ENCODE assay signal across 19 cellular contexts in the genomic region with DNA sequence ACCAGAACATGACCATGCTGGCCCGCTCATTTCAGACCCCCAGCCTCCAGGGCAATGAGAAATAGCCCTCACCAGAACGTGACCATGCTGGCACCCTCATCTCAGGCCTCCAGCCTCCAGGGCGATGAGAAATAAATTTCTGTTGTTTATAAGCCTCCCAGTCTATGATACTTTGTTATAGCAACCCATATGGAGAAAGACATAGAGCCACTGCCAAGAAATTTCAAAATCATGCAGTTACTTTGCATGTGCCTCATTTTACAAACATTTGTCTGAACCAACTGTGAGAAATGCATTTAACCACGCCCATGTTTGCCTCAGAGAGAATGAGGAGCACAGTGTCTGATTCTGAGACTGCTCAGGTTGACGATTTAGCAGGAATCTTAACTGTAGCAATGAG. TPM values are rescaled to one million over a fixed set of nuclear protein-coding genes. Genes with fewer than 3 reads are reported as not detected.
DNase-seq lines count a peak whose midpoint lies in the region; FAIRE-seq and TF ChIP-seq lines count a peak whose summit lies in the region.
"Had no signal": no experiment of that assay in that cellular context is flagged by ENCODE, and none has a peak within 500 bp of the region (broad histone marks: within the 10 kb centered on the region; RNA-seq: fewer than 3 reads in every experiment).

No MANE protein-coding gene starts in this region.

- H3K9me3 Mint-ChIP-seq in type B pancreatic cell, result no peaks in the 10 kb centered on the region
- H3K9me3 Mint-ChIP-seq: activated CD4-positive, alpha-beta T cell treated with anti-CD3 and anti-CD28 coated beads, Interleukin-2, amount 10 ng/mL, durations not matched to agents 7 days and 5 days; CD4-positive, alpha-beta memory T cell had no signal

- H3K27ac ChIP-seq in SU-DHL-6 (ENCODE audit: low read depth, low read length) (peak overlapping the region; percentile 92), kidney (ENCODE audit: low read depth in 2 of 2, low read length in 2 of 2) (no peak overlapping the region), thyroid gland (no peak overlapping the region)
- H3K27ac ChIP-seq: dorsolateral prefrontal cortex, psoas muscle, upper lobe of left lung had no signal

- no peak for TF ChIP-seq POLR2A in thyroid gland (IDR thresholded peaks at IDR 0.05)

- H3K27me3 ChIP-seq in SU-DHL-6 (ENCODE audit: low read length), result no peaks in the 10 kb centered on the region
- H3K27me3 ChIP-seq in thyroid gland, result no peaks in the 10 kb centered on the region
- H3K27me3 ChIP-seq: dorsolateral prefrontal cortex, upper lobe of left lung had no signal

- H3K79me2 ChIP-seq in SU-DHL-6 (ENCODE audit: insufficient read depth, low read length), result peaks cover 65% of the 10 kb centered on the region

- peaks cover 16% of the 10 kb centered on the region; the same call in 1 of the 2 replicates for H3K36me3 ChIP-seq in SU-DHL-6 (ENCODE audit: low read length)
- no peaks in the 10 kb centered on the region for H3K36me3 ChIP-seq in kidney (ENCODE audit: control insufficient read depth in 1 of 2, insufficient read depth in 2 of 2, low read length in 2 of 2)
- H3K36me3 ChIP-seq in thyroid gland, result no peaks in the 10 kb centered on the region
- H3K36me3 ChIP-seq: upper lobe of left lung had no signal

- H3K4me3 ChIP-seq in SU-DHL-6 (ENCODE audit: insufficient read depth, low read length, poor library complexity, severe bottlenecking), result peak overlapping the region; percentile 46
- no peak overlapping the region for H3K4me3 ChIP-seq in fibroblast of pulmonary artery (replicated peaks; ENCODE audit: low read depth, low read length)
- no peak overlapping the region for H3K4me3 ChIP-seq in kidney (ENCODE audit: low read length in 2 of 2)
- H3K4me3 ChIP-seq in thyroid gland (replicated peaks in 1 of 3), result no peak overlapping the region
- H3K4me3 ChIP-seq: dorsolateral prefrontal cortex, psoas muscle, upper lobe of left lung had no signal

- TF ChIP-seq CTCF in SU-DHL-6 (IDR thresholded peaks at IDR 0.05; ENCODE audit: insufficient read depth, low read length, poor library complexity, severe bottlenecking), result no peak
- TF ChIP-seq CTCF in fibroblast of pulmonary artery (IDR thresholded peaks at IDR 0.05; ENCODE audit: low read length, missing control alignments), result no peak
- no peak for TF ChIP-seq CTCF in type B pancreatic cell (conservative IDR thresholded peaks at IDR 0.05)
- no peak for TF ChIP-seq CTCF in kidney (IDR thresholded peaks at IDR 0.05; ENCODE audit: borderline replicate concordance, extremely low read depth, insufficient read depth)
- TF ChIP-seq CTCF in thyroid gland (IDR thresholded peaks at IDR 0.05), result no peak

- H3K27ac Mint-ChIP-seq in type B pancreatic cell, result no peak overlapping the region
- H3K27ac Mint-ChIP-seq: activated CD4-positive, alpha-beta T cell treated with anti-CD3 and anti-CD28 coated beads, Interleukin-2, amount 10 ng/mL, durations not matched to agents 7 days and 5 days; CD4-positive, alpha-beta memory T cell had no signal

- intact Hi-C loops in kidney (cut with DNase I) (no loop called here), thyroid gland (cut with DNase I) (no loop called here)

- H3K9ac ChIP-seq in SU-DHL-6 (ENCODE audit: low read length) (peak overlapping the region; percentile 60), kidney (ENCODE audit: low read length in 2 of 2) (no peak overlapping the region)

- WGBS in thyroid gland, 2 donors, result 90% methylated on average over 5 of the region's 5 CpGs

- H3F3A ChIP-seq in SU-DHL-6 (ENCODE audit: insufficient read depth), result peaks cover 79% of the 10 kb centered on the region

- no peaks in the 10 kb centered on the region for H4K20me1 ChIP-seq in SU-DHL-6 (ENCODE audit: low read depth, low read length)

- no peaks in the 10 kb centered on the region for H3K9me2 ChIP-seq in SU-DHL-6 (replicated peaks; ENCODE audit: insufficient read depth, low read length)

- H3K27me3 Mint-ChIP-seq in type B pancreatic cell, result no peaks in the 10 kb centered on the region

- H3K4me3 Mint-ChIP-seq in type B pancreatic cell, result no peak overlapping the region
- H3K4me3 Mint-ChIP-seq: activated CD4-positive, alpha-beta T cell treated with anti-CD3 and anti-CD28 coated beads, Interleukin-2, amount 10 ng/mL, durations not matched to agents 7 days and 5 days; CD4-positive, alpha-beta memory T cell had no signal

- H3K36me3 Mint-ChIP-seq in type B pancreatic cell, result peaks cover 14% of the 10 kb centered on the region
- H3K36me3 Mint-ChIP-seq: CD4-positive, alpha-beta memory T cell had no signal

- DNase-seq in HS-5 (ENCODE audit: low read depth), result peak; percentile 65
- peak; percentile 30 for DNase-seq in fibroblast of pulmonary artery (ENCODE audit: low read depth)
- peak; percentile 83 for DNase-seq in stromal cell of bone marrow (ENCODE audit: low read depth)
- DNase-seq in type B pancreatic cell (ENCODE audit: extremely low spot score, unreplicated experiment), result no peak
- DNase-seq in kidney, result no peak
- no peak for DNase-seq in thyroid gland
- DNase-seq: activated CD4-positive, alpha-beta T cell treated with anti-CD3 and anti-CD28 coated beads, Interleukin-2, amount 10 ng/mL, durations not matched to agents 7 days and 5 days; CD4-positive, alpha-beta memory T cell; dorsolateral prefrontal cortex; KG1; kidney glomerular epithelial cell; NCI-H774; psoas muscle; SIG-M5; stimulated activated CD4-positive, alpha-beta T cell treated with anti-CD3 and anti-CD28 coated beads, Interleukin-1b, Interleukin-23, amount 100 ng/mL, for 48 hours; stimulated activated CD8-positive, alpha-beta memory T cell treated with anti-CD3 and anti-CD28 coated beads, Interleukin-4, amount 100 ng/mL, for 48 hours; T1000; upper lobe of left lung had no signal

- H3K4me1 Mint-ChIP-seq in type B pancreatic cell (ENCODE audit: unreplicated experiment), result peaks cover 7% of the 10 kb centered on the region
- H3K4me1 Mint-ChIP-seq: activated CD4-positive, alpha-beta T cell treated with anti-CD3 and anti-CD28 coated beads, Interleukin-2, amount 10 ng/mL, durations not matched to agents 7 days and 5 days; CD4-positive, alpha-beta memory T cell had no signal

- H2AFZ ChIP-seq in SU-DHL-6 (ENCODE audit: low read depth, low read length, severe bottlenecking), result no peak overlapping the region

- FAIRE-seq in kidney (lab: Jason Lieb, UNC), result no peak

- H3K4me2 ChIP-seq in SU-DHL-6 (ENCODE audit: low read depth, low read length, poor library complexity, severe bottlenecking), result peak overlapping the region; percentile 85

- H3K4me1 ChIP-seq in kidney (ENCODE audit: control insufficient read depth in 1 of 2, insufficient read depth in 1 of 2, low read depth in 1 of 2, low read length in 2 of 2) (no peaks in the 10 kb centered on the region), thyroid gland (no peaks in the 10 kb centered on the region)
- H3K4me1 ChIP-seq: psoas muscle, upper lobe of left lung had no signal

- no peaks in the 10 kb centered on the region for H3K9me3 ChIP-seq in SU-DHL-6 (ENCODE audit: insufficient read depth, low read length)
- H3K9me3 ChIP-seq in kidney (ENCODE audit: control insufficient read depth in 1 of 2, low read length in 2 of 2), result no peaks in the 10 kb centered on the region
- H3K9me3 ChIP-seq in thyroid gland, result no peaks in the 10 kb centered on the region
- H3K9me3 ChIP-seq: psoas muscle, upper lobe of left lung had no signal

RNA-seq across cellular contexts. Expression of gene CYP39A1, which starts 15.5 kb away (rescaled TPM):
- total RNA-seq in type B pancreatic cell (ENCODE audit: low replicate concordance) (4.8 and 6.7 TPM in 2 replicates), kidney (6.0 TPM), thyroid gland (10 to 100 TPM in 3 of 4 donors, 1 to 10 TPM in 1; 6.3 to 18.3 (median 13.0) TPM)
- 8.7 TPM for polyA plus RNA-seq in kidney (ENCODE audit: insufficient read depth, low read depth, low replicate concordance)
- total RNA-seq: activated CD4-positive, alpha-beta T cell treated with anti-CD3 and anti-CD28 coated beads, Interleukin-2, amount 10 ng/mL, durations not matched to agents 7 days and 5 days; CD4-positive, alpha-beta memory T cell had no signal
- polyA plus RNA-seq: CD4-positive, alpha-beta memory T cell had no signal

RNA-seq across cellular contexts. Expression of gene SLC25A27, which starts 15.6 kb away (rescaled TPM):
- 8.7 and 18.1 TPM in 2 replicates for total RNA-seq in type B pancreatic cell (ENCODE audit: low replicate concordance)
- total RNA-seq in kidney, result 22.6 TPM
- polyA plus RNA-seq in kidney (ENCODE audit: insufficient read depth, low read depth, low replicate concordance), result 19.1 TPM
- total RNA-seq in thyroid gland, result 10 to 100 TPM; 26.6 to 81.4 (median 46.5) TPM
- total RNA-seq: activated CD4-positive, alpha-beta T cell treated with anti-CD3 and anti-CD28 coated beads, Interleukin-2, amount 10 ng/mL, durations not matched to agents 7 days and 5 days had no signal
- polyA plus RNA-seq: CD4-positive, alpha-beta memory T cell had no signal

RNA-seq across cellular contexts. Expression of gene TDRD6, which starts 50.5 kb away (rescaled TPM):
- total RNA-seq in type B pancreatic cell (ENCODE audit: low replicate concordance), result 0.19 and 0.38 TPM in 2 replicates
- 0.47 TPM for total RNA-seq in kidney
- polyA plus RNA-seq in kidney (ENCODE audit: insufficient read depth, low read depth, low replicate concordance), result 0.84 TPM
- total RNA-seq in thyroid gland, result 1 to 10 TPM in 3 of 4 donors, under 1 TPM in 1; 0.88 to 1.8 (median 1.4) TPM
- total RNA-seq: activated CD4-positive, alpha-beta T cell treated with anti-CD3 and anti-CD28 coated beads, Interleukin-2, amount 10 ng/mL, durations not matched to agents 7 days and 5 days had no signal
- polyA plus RNA-seq: CD4-positive, alpha-beta memory T cell had no signal

Comparison
In these comparisons a context has a peak if more than half of its experiments do, and no peak if none do; other contexts are left out.
1. DNase-seq: peak in HS-5 (single experiment), fibroblast of pulmonary artery (single experiment) and stromal cell of bone marrow (single experiment); none in type B pancreatic cell (single experiment), kidney (single experiment) and thyroid gland (0 of 2).